Comparison of ENCODE assay signal across 8 cellular contexts in genomic region chr19:42450314-42450934, GRCh38. TPM values are rescaled to one million over a fixed set of nuclear protein-coding genes. Genes with fewer than 3 reads are reported as not detected.
DNase-seq lines count a peak whose midpoint lies in the region; ATAC-seq, FAIRE-seq and TF ChIP-seq lines count a peak whose summit lies in the region.

No MANE protein-coding gene starts in this region.

- peaks cover 29% of the 10 kb centered on the region for H3K4me1 ChIP-seq in A549

- peak; percentile 100 for TF ChIP-seq RAD21 in A549 (conservative IDR thresholded peaks at IDR 0.05 in 1 of 2, IDR thresholded peaks at IDR 0.05 in 1 of 2)

- DNase-seq in A549 (ENCODE audit: low read depth in 1 of 2, low spot score in 1 of 2): peak; percentile 97
- peak; percentile 65 for DNase-seq in GM18507 (ENCODE audit: extremely low spot score, insufficient read length, low read depth)
- DNase-seq in NCI-H526 treated with DMSO at 0.1 percent for 48 hours (lab: John Stamatoyannopoulos, UW): peak; percentile 67
- DNase-seq in activated CD4-positive, alpha-beta T cell treated with anti-CD3 and anti-CD28 coated beads, Interleukin-2, amount 50 U/mL, for 4 hours: peak; percentile 66 to 68
- peak; percentile 60 for DNase-seq in ecto neural progenitor cell (ENCODE audit: low spot score)
- peak; percentile 87 to 96 for DNase-seq in lung microvascular endothelial cell (ENCODE audit: low read depth in 2 of 2)
- DNase-seq in stimulated activated CD8-positive, alpha-beta memory T cell treated with anti-CD3 and anti-CD28 coated beads, Interleukin-12 subunit alpha, Interleukin-12 subunit beta, amount 100 ng/mL, for 4 hours (ENCODE audit: low read depth): peak; percentile 32

- POLR2A ChIA-PET in A549 (lab: Yijun Ruan, JAX): no interaction called here

- H3K9me3 ChIP-seq in A549: no peaks in the 10 kb centered on the region

- ATAC-seq in A549 (peak; percentile 87 to 91), HG03432 (IDR thresholded peaks at IDR 0.05; ENCODE audit: unreplicated experiment) (peak; percentile 80)

- TF ChIP-seq EP300 in A549 (IDR thresholded peaks at IDR 0.05): no peak

- H3K27ac ChIP-seq in A549: peak overlapping the region; percentile 1 to 12; a peak in 3 of 6 replicates

- no peak for TF ChIP-seq POLR2A in A549 (IDR thresholded peaks at IDR 0.05; ENCODE audit: low read length)

- CTCF ChIA-PET in A549 (lab: Yijun Ruan, JAX): interaction anchor here (0.7 to 9.7 kb wide), 55 partner anchors 9 to 1353 kb away, joined by 3 to 352 read pairs (median 6); partner anchors contain the start of genes CEACAM1, CEACAM8, CXCL17 and LIPE

- FAIRE-seq in A549 (lab: Jason Lieb, UNC) (peak; percentile 100), GM18507 (lab: Jason Lieb, UNC) (peak; percentile 95)

- peak; percentile 100 for TF ChIP-seq CTCF in A549 (IDR thresholded peaks at IDR 0.05)

- 2% methylated on average over 3 of the region's 3 CpGs for WGBS in A549 (ENCODE audit: missing lambda C conversion rate)

- peak overlapping the region; percentile 46 for H3K4me2 ChIP-seq in A549

- no peak overlapping the region for H3K4me3 ChIP-seq in A549

TF ChIP-seq in A549, 52 proteins besides CTCF, POLR2A, EP300 and RAD21:
- TF ChIP-seq JUN (IDR thresholded peaks at IDR 0.05): peak in 1 of 2 experiments; percentile 33; a peak in 1 of 5 replicates
- no peak for TF ChIP-seq HOXB5 (CRISPR knock-in tag; IDR thresholded peaks at IDR 0.05)
- 0 out of 2 replicates have a peak, but pooled peaks have one; percentile 32 for TF ChIP-seq MYC (IDR thresholded peaks at IDR 0.05; ENCODE audit: borderline replicate concordance, low read length)
- TF ChIP-seq GATA3 (IDR thresholded peaks at IDR 0.05; ENCODE audit: borderline replicate concordance): peak; percentile 60; the same call in 1 of the 2 replicates
- 0 out of 2 replicates have a peak, but pooled peaks have one; percentile 13 for TF ChIP-seq MAX (IDR thresholded peaks at IDR 0.05)
- peak in 1 of 2 experiments; percentile 40; a peak in 2 of 4 replicates for TF ChIP-seq CEBPB (IDR thresholded peaks at IDR 0.05)
- TF ChIP-seq RFX5 (IDR thresholded peaks at IDR 0.05): 0 out of 2 replicates have a peak, but pooled peaks have one; percentile 48
- TF ChIP-seq MAZ (IDR thresholded peaks at IDR 0.05; ENCODE audit: borderline replicate concordance, low read depth, low read length): no peak
- TF ChIP-seq ESRRA (IDR thresholded peaks at IDR 0.05; ENCODE audit: borderline replicate concordance, low read length): peak; percentile 49; the same call in 1 of the 2 replicates
- peak; percentile 100 for TF ChIP-seq SMC3 (IDR thresholded peaks at IDR 0.05)
- no peak for TF ChIP-seq HMGXB4 (CRISPR knock-in tag; IDR thresholded peaks at IDR 0.05; ENCODE audit: borderline replicate concordance)

RNA-seq across cellular contexts. Expression of gene CXCL17, which starts 7.7 kb away (rescaled TPM):
- 0.13 and 0.14 TPM in 2 replicates for polyA plus RNA-seq in A549 (2011; rRNA removed)
- polyA plus RNA-seq in A549 (2012; cell fraction: cytosol; rRNA removed): 0.08 and 0.09 TPM in 2 replicates
- not detected in 2 replicates for polyA plus RNA-seq in A549 (2012; cell fraction: nucleus; rRNA removed)
- not detected in 3 replicates for polyA plus RNA-seq in A549 (2017; fragmentation: RNase III; extraction: RNeasy Plus Mini Kit Qiagen cat#74134 plus additional on column Dnase treatment)
- polyA minus RNA-seq in A549 (2011; rRNA and poly(A)+ RNA removed): not detected in 2 replicates
- total RNA-seq in lung microvascular endothelial cell: not detected in 2 replicates

RNA-seq across cellular contexts. Expression of gene LIPE, which starts 23.2 kb away (rescaled TPM):
- 1.6 and 2.6 TPM in 2 replicates for polyA plus RNA-seq in A549 (2011; rRNA removed)
- polyA plus RNA-seq in A549 (2012; cell fraction: cytosol; rRNA removed): 4.3 and 6.6 TPM in 2 replicates
- polyA plus RNA-seq in A549 (2012; cell fraction: nucleus; rRNA removed): 8.5 and 10.1 TPM in 2 replicates
- 2.5 to 3.2 TPM (median 2.7 TPM) in 3 replicates for polyA plus RNA-seq in A549 (2017; fragmentation: RNase III; extraction: RNeasy Plus Mini Kit Qiagen cat#74134 plus additional on column Dnase treatment)
- polyA minus RNA-seq in A549 (2011; rRNA and poly(A)+ RNA removed): 2.3 and 3.4 TPM in 2 replicates
- 2.6 and 3.9 TPM in 2 replicates for total RNA-seq in lung microvascular endothelial cell

Comparison
In these comparisons a context has a peak if more than half of its experiments do, and no peak if none do; other contexts are left out.
1. DNase-seq: peak in every context shown above with its lines; median percentile 97 in A549; 92 in lung microvascular endothelial cell; 67 in NCI-H526 treated with DMSO at 0.1 percent for 48 hours; 67 in activated CD4-positive, alpha-beta T cell treated with anti-CD3 and anti-CD28 coated beads, Interleukin-2, amount 50 U/mL, for 4 hours; 65 in GM18507; 60 in ecto neural progenitor cell; 32 in stimulated activated CD8-positive, alpha-beta memory T cell treated with anti-CD3 and anti-CD28 coated beads, Interleukin-12 subunit alpha, Interleukin-12 subunit beta, amount 100 ng/mL, for 4 hours.